1 cellular context compared by ENCODE assay signal in genomic region chr11:62787005-62787759, GRCh38.
TF ChIP-seq lines count a peak whose summit lies in the region.

TMEM179B (plus strand) TSS chr11:62787402; CDS start chr11:62787432, 30 bp downstream.

TF ChIP-seq in K562, 482 proteins besides CTCF, POLR2A, EP300 and RAD21 (continued from another document):
- TF ChIP-seq ZNF79 (CRISPR knock-in tag; IDR thresholded peaks at IDR 0.05; ENCODE audit: low read depth) (no peak), C11orf30 (IDR thresholded peaks at IDR 0.05; ENCODE audit: low read depth) (peak; percentile 83), COPS2 (conservative IDR thresholded peaks at IDR 0.05) (no peak), ZNF445 (CRISPR knock-in tag; IDR thresholded peaks at IDR 0.05; ENCODE audit: low read depth) (no peak), ZBTB33 (CRISPR knock-in tag; IDR thresholded peaks at IDR 0.05) (peak; percentile 86), ATF4 (CRISPR knock-in tag; IDR thresholded peaks at IDR 0.05) (no peak), HDAC2 (IDR thresholded peaks at IDR 0.05) (peak; percentile 56; the same call in 1 of the 2 replicates), SRSF9 (IDR thresholded peaks at IDR 0.05; ENCODE audit: borderline replicate concordance, low read depth, low read length) (no peak), ZNF395 (CRISPR knock-in tag; IDR thresholded peaks at IDR 0.05) (peak; percentile 62), RFX5 (IDR thresholded peaks at IDR 0.05; ENCODE audit: low read depth, low read length) (no peak), THRA (IDR thresholded peaks at IDR 0.05) (no peak), TAF7 (tag; IDR thresholded peaks at IDR 0.05) (peak; percentile 63), DLX4 (CRISPR knock-in tag; IDR thresholded peaks at IDR 0.05) (no peak), HNRNPLL (IDR thresholded peaks at IDR 0.05; ENCODE audit: low read depth, low read length, poor library complexity, severe bottlenecking) (peak; percentile 16), GTF2A2 (tag; IDR thresholded peaks at IDR 0.05) (no peak), LARP7 (IDR thresholded peaks at IDR 0.05) (no peak), PHF8 (IDR thresholded peaks at IDR 0.05; ENCODE audit: borderline replicate concordance, low read length) (peak; percentile 89; the same call in 1 of the 2 replicates), CAMTA2 (CRISPR knock-in tag; conservative IDR thresholded peaks at IDR 0.05) (peak; percentile 95), CREB1 (IDR thresholded peaks at IDR 0.05) (peak; percentile 94), CREB1 (CRISPR knock-in tag; IDR thresholded peaks at IDR 0.05) (peak; percentile 97), CBFA2T3 (IDR thresholded peaks at IDR 0.05) (no peak), CHAMP1 (IDR thresholded peaks at IDR 0.05) (no peak), SMARCA4 (IDR thresholded peaks at IDR 0.05) (no peak), CBX1 (IDR thresholded peaks at IDR 0.05; ENCODE audit: low read depth) (peak; percentile 94; the same call in 1 of the 2 replicates), HNRNPUL1 (IDR thresholded peaks at IDR 0.05; ENCODE audit: low read length) (no peak), FOXP1 (CRISPR knock-in tag; IDR thresholded peaks at IDR 0.05) (peak; percentile 52; the same call in 1 of the 2 replicates), PTTG1 (tag; IDR thresholded peaks at IDR 0.05; ENCODE audit: low read depth) (no peak)
